Comparison of ENCODE assay signal across 20 cellular contexts in genomic region chr10:128147669-128148068, GRCh38. TPM values are rescaled to one million over a fixed set of nuclear protein-coding genes. Genes with fewer than 3 reads are reported as not detected.
DNase-seq lines count a peak whose midpoint lies in the region; ATAC-seq, FAIRE-seq and TF ChIP-seq lines count a peak whose summit lies in the region.
"Had no signal": no experiment of that assay in that cellular context is flagged by ENCODE, and none has a peak within 500 bp of the region (broad histone marks: within the 10 kb centered on the region; RNA-seq: fewer than 3 reads in every experiment).

No MANE protein-coding gene starts in this region.

- DNase-seq in AG09319 (ENCODE audit: extremely low read depth, low read depth) (peak; percentile 43), LHCN-M2 (ENCODE audit: low read depth) (peak; percentile 44), bronchial epithelial cell (ENCODE audit: low read depth) (peak; percentile 98), lung microvascular endothelial cell (ENCODE audit: low read depth in 2 of 2) (peak; percentile 16 to 40)
- no peak for DNase-seq in activated CD4-positive, alpha-beta T cell treated with anti-CD3 and anti-CD28 coated beads for 1 hour
- no peak for DNase-seq in stimulated activated CD4-positive, alpha-beta T cell treated with anti-CD3 and anti-CD28 coated beads, Interleukin-1b, Interleukin-23, amount 100 ng/mL, for 48 hours
- DNase-seq: activated CD8-positive, alpha-beta memory T cell treated with anti-CD3 and anti-CD28 coated beads for 24 hours; CD4-positive, CD25-positive, alpha-beta regulatory T cell; cortex of kidney; H9; Karpas-422; NCI-H1930; NCI-H774; psoas muscle; Right ventricle myocardium superior; uterus had no signal

- H3K27me3 ChIP-seq in bronchial epithelial cell (ENCODE audit: control insufficient read depth, insufficient read depth, low read length), result no peaks in the 10 kb centered on the region
- H3K27me3 ChIP-seq: uterus had no signal

- FAIRE-seq in bronchial epithelial cell (lab: Jason Lieb, UNC), result no peak
- FAIRE-seq: frontal cortex, islet of Langerhans had no signal

- no peak for ATAC-seq in GM18858 (IDR thresholded peaks at IDR 0.05; ENCODE audit: unreplicated experiment)
- no peak for ATAC-seq in GM21423 (IDR thresholded peaks at IDR 0.05; ENCODE audit: unreplicated experiment)
- ATAC-seq: psoas muscle had no signal

- H3K36me3 ChIP-seq in bronchial epithelial cell (ENCODE audit: control insufficient read depth, insufficient read depth, low read length), result no peaks in the 10 kb centered on the region
- H3K36me3 ChIP-seq: uterus had no signal

- no peak for TF ChIP-seq CTCF in AG09319 (IDR thresholded peaks at IDR 0.05; ENCODE audit: low read depth, low read length)
- no peak for TF ChIP-seq CTCF in bronchial epithelial cell (IDR thresholded peaks at IDR 0.05; ENCODE audit: insufficient read depth, low read length, severe bottlenecking)

- no peak overlapping the region for H3K4me3 ChIP-seq in bronchial epithelial cell (ENCODE audit: low read depth, low read length)
- H3K4me3 ChIP-seq: psoas muscle, uterus had no signal

RNA-seq across cellular contexts. Expression of gene MKI67, which starts 21.4 kb away (rescaled TPM):
- total RNA-seq in LHCN-M2 (2014; rRNA removed) (54.4 and 87.8 TPM in 2 replicates), bronchial epithelial cell (0.26 and 0.64 TPM in 2 replicates), lung microvascular endothelial cell (2.4 and 8.5 TPM in 2 replicates)
- polyA plus RNA-seq in LHCN-M2 (2012), result 20.3 TPM

Comparison
In these comparisons a context has a peak if more than half of its experiments do, and no peak if none do; other contexts are left out.
1. DNase-seq: peak in AG09319 (single experiment), LHCN-M2 (single experiment), bronchial epithelial cell (single experiment) and lung microvascular endothelial cell (2 of 2); none in activated CD4-positive, alpha-beta T cell treated with anti-CD3 and anti-CD28 coated beads for 1 hour (single experiment) and stimulated activated CD4-positive, alpha-beta T cell treated with anti-CD3 and anti-CD28 coated beads, Interleukin-1b, Interleukin-23, amount 100 ng/mL, for 48 hours (single experiment).